8 cellular contexts compared by ENCODE assay signal in the genomic region with DNA sequence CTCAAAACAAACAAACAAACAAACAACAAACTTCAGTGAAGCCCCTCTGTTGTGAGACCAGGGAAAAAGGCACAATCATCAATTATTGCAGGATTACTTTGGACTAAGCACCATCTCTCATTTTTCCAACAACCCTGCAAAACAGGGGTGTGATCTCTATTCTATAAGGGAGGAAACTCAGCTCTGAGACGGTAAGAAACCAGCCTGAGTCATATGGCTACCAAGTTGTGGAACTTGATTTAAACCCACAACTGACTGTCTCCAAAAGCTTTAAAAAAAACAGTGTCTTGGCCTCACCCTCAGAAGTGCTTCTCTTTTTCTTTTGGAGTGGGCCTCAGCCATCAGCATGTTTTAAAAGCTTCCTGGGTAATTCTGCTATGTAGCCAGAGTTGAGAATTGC. TPM values are rescaled to one million over a fixed set of nuclear protein-coding genes. Genes with fewer than 3 reads are reported as not detected.
DNase-seq lines count a peak whose midpoint lies in the region; ATAC-seq lines count a peak whose summit lies in the region.

No MANE protein-coding gene starts in this region.

- H3K9me3 Mint-ChIP-seq in T-helper 2 cell treated with Interferon-gamma antibody and Interleukin-4, amounts not matched to agents 5 μg/mL and 100 μg/mL, for 36 hours: peaks cover 18% of the 10 kb centered on the region
- H3K9me3 Mint-ChIP-seq in naive thymus-derived CD4-positive, alpha-beta T cell: peaks cover 0 to 15% (median 4%) of the 10 kb centered on the region in 11 donors

- intact Hi-C loops in naive thymus-derived CD4-positive, alpha-beta T cell (cut with micrococcal nuclease): loop anchor here (1.0 to 5.0 kb wide), 4 partner anchors 23 to 554 kb away; a partner anchor contains a TSS

- H3K4me3 ChIP-seq in naive thymus-derived CD4-positive, alpha-beta T cell (ENCODE audit: low read length): no peak overlapping the region

- peaks cover 5 to 9% of the 10 kb centered on the region in 2 donors for H3K4me1 ChIP-seq in naive thymus-derived CD4-positive, alpha-beta T cell (ENCODE audit: control insufficient read depth in 2 of 2, insufficient read depth in 2 of 2, low read length in 2 of 2)

- peak overlapping the region; percentile 40 for H3K4me3 Mint-ChIP-seq in T-helper 2 cell treated with Interferon-gamma antibody and Interleukin-4, amounts not matched to agents 5 μg/mL and 100 μg/mL, for 36 hours
- H3K4me3 Mint-ChIP-seq in naive thymus-derived CD4-positive, alpha-beta T cell: peak overlapping the region in 1 of 10 donors; percentile 10

- POLR2A ChIA-PET in naive thymus-derived CD4-positive, alpha-beta T cell (lab: Charles Lee): interaction anchor here (0.7 to 1.1 kb wide), 2 partner anchors 11 to 13 kb away, joined by 3 to 4 read pairs; no protein-coding TSS in a partner anchor

- peak; percentile 88 for ATAC-seq in GM19035 (IDR thresholded peaks at IDR 0.05; ENCODE audit: unreplicated experiment)
- ATAC-seq in HG02981 (IDR thresholded peaks at IDR 0.05; ENCODE audit: unreplicated experiment): peak; percentile 89
- peak; percentile 66 for ATAC-seq in naive thymus-derived CD4-positive, alpha-beta T cell

- no peaks in the 10 kb centered on the region for H3K27me3 ChIP-seq in naive thymus-derived CD4-positive, alpha-beta T cell (ENCODE audit: control insufficient read depth in 2 of 2, insufficient read depth in 2 of 2, low read length in 2 of 2)

- CTCF ChIA-PET in naive thymus-derived CD4-positive, alpha-beta T cell (lab: Charles Lee): interaction anchor here (0.8 kb wide), 1 partner anchor 40 kb away, joined by 3 read pairs; no protein-coding TSS in a partner anchor

- H3K36me3 Mint-ChIP-seq in T-helper 2 cell treated with Interferon-gamma antibody and Interleukin-4, amounts not matched to agents 5 μg/mL and 100 μg/mL, for 36 hours (ENCODE audit: low read depth): peaks cover 9% of the 10 kb centered on the region
- peaks cover 14 to 32% (median 16%) of the 10 kb centered on the region in 5 donors for H3K36me3 Mint-ChIP-seq in naive thymus-derived CD4-positive, alpha-beta T cell

- H3K27me3 Mint-ChIP-seq in T-helper 2 cell treated with Interferon-gamma antibody and Interleukin-4, amounts not matched to agents 5 μg/mL and 100 μg/mL, for 36 hours (ENCODE audit: low read depth): peaks cover 42% of the 10 kb centered on the region
- H3K27me3 Mint-ChIP-seq in naive thymus-derived CD4-positive, alpha-beta T cell: no peaks in the 10 kb centered on the region

- no peak overlapping the region for H3K27ac ChIP-seq in naive thymus-derived CD4-positive, alpha-beta T cell (ENCODE audit: low read depth, low read length)

- H3K9me3 ChIP-seq in naive thymus-derived CD4-positive, alpha-beta T cell (ENCODE audit: control insufficient read depth in 2 of 3, low read length in 3 of 3): peaks cover 0 to 8% (median 0%) of the 10 kb centered on the region in 3 experiments

- H3K36me3 ChIP-seq in naive thymus-derived CD4-positive, alpha-beta T cell (ENCODE audit: control insufficient read depth in 2 of 3, insufficient read depth in 3 of 3, low read length in 3 of 3): peaks cover 0 to 7% (median 0%) of the 10 kb centered on the region in 3 experiments

- H3K4me1 Mint-ChIP-seq in T-helper 2 cell treated with Interferon-gamma antibody and Interleukin-4, amounts not matched to agents 5 μg/mL and 100 μg/mL, for 36 hours (ENCODE audit: low read depth): peaks cover 45% of the 10 kb centered on the region
- H3K4me1 Mint-ChIP-seq in naive thymus-derived CD4-positive, alpha-beta T cell: peaks cover 15 to 64% (median 38%) of the 10 kb centered on the region in 7 donors

- peak; percentile 50 for DNase-seq in T-helper 2 cell treated with Interferon-gamma antibody and Interleukin-4, amounts not matched to agents 5 μg/mL and 100 μg/mL, for 36 hours (ENCODE audit: low spot score)
- DNase-seq in naive thymus-derived CD4-positive, alpha-beta T cell: no peak
- DNase-seq in hippocampal formation (lab: John Stamatoyannopoulos, UW): no peak
- DNase-seq in glomerular visceral epithelial cell (ENCODE audit: extremely low spot score): no peak
- no peak for DNase-seq in activated CD8-positive, alpha-beta memory T cell treated with anti-CD3 and anti-CD28 coated beads, Interleukin-2, amount 50 U/mL, for 48 hours
- DNase-seq in NCI-H748 (lab: John Stamatoyannopoulos, UW; ENCODE audit: unreplicated experiment): no peak

- no peak overlapping the region for H3K27ac Mint-ChIP-seq in T-helper 2 cell treated with Interferon-gamma antibody and Interleukin-4, amounts not matched to agents 5 μg/mL and 100 μg/mL, for 36 hours
- H3K27ac Mint-ChIP-seq in naive thymus-derived CD4-positive, alpha-beta T cell: peak overlapping the region in 2 of 9 donors; percentile 21 to 68

RNA-seq across cellular contexts. Expression of a gene that starts 49.8 kb away (rescaled TPM):
- total RNA-seq in naive thymus-derived CD4-positive, alpha-beta T cell: 100 to 1,000 TPM in 4 of 5 experiments, 10 to 100 TPM in 1; 45.4 to 182 (median 132) TPM
- polyA plus RNA-seq in naive thymus-derived CD4-positive, alpha-beta T cell: 10 to 100 TPM; 27.2 to 51.2 TPM
